11 cellular contexts compared by ENCODE assay signal in the genomic region with DNA sequence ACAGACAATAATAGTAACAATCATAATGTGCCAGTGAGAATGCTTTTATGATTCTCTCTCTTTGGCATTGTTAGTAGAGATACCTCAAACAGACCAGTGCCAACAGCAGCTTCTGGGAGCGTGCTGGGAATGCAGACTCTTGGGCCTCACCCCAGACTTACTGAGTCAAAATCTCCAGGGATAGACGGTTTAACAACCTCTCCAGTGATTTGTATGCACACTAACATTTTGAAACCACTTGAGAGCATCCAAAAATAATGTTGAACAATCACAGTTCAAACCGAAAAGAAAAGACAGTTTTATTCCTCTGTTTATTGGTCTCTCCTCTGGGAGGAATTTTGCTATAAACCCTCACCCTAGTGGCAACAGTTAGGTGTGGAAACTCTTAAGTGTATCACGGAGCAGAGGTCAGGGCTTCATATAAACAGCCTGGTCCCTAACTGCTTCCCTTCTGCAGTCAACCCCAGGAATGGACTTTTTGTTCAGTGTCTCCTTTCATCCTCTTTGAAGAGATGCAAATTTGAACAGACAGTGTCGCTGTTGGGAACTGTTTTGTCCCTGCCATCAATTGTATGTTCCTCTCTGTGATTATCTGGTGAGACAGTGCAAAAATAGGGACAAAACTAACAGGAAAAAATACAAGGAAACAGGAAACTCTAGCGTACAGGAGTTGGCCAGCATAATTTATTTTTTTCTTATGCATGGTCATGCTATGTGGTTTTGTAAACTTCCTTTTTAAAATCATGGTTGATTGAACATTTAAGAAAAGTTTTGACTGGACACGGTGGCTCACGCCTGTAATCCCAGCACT.
A peak's percentile ranks its signal among the peaks of the same experiment; 100 is the strongest.
DNase-seq lines count a peak whose midpoint lies in the region; ATAC-seq and TF ChIP-seq lines count a peak whose summit lies in the region.
"Had no signal": no experiment of that assay in that cellular context is flagged by ENCODE, and none has a peak within 500 bp of the region (broad histone marks: within the 10 kb centered on the region; RNA-seq: fewer than 3 reads in every experiment).

No MANE protein-coding gene starts in this region.

- no peaks in the 10 kb centered on the region for H3K79me1 ChIP-seq in IMR-90 (ENCODE audit: low read depth in 1 of 2, low read length in 2 of 2)

- H3K27me3 ChIP-seq in ACC112 (ENCODE audit: insufficient read depth, low read length) = no peaks in the 10 kb centered on the region
- no peaks in the 10 kb centered on the region for H3K27me3 ChIP-seq in IMR-90 (ENCODE audit: control insufficient read depth, insufficient read depth, low read length)
- H3K27me3 ChIP-seq in dorsolateral prefrontal cortex = no peaks in the 10 kb centered on the region

- H3K4ac ChIP-seq in IMR-90 (ENCODE audit: low read depth, low read length) = no peak overlapping the region

- H3K18ac ChIP-seq in IMR-90 (ENCODE audit: low read depth, low read length) = no peak overlapping the region

- no peaks in the 10 kb centered on the region for H4K20me1 ChIP-seq in IMR-90 (ENCODE audit: insufficient read depth, low read length)

- dilution Hi-C loops in IMR-90 (cut with HindIII; ENCODE audit: low sequenced_read_pairs, unreplicated experiment) = no loop called here

- H4K8ac ChIP-seq in IMR-90 (ENCODE audit: low read depth in 2 of 2, low read length in 2 of 2) = peak overlapping the region in 1 of 2 experiments; percentile 24; a peak in 1 of 4 replicates

- H2BK5ac ChIP-seq in IMR-90 (ENCODE audit: low read depth, low read length, poor library complexity, severe bottlenecking) = no peak overlapping the region

- H3K4me3 ChIP-seq in ACC112 (ENCODE audit: low read depth, low read length) (peak overlapping the region; percentile 54), IMR-90 (ENCODE audit: insufficient read depth, low read depth, low read length) (no peak overlapping the region), dorsolateral prefrontal cortex (no peak overlapping the region), mucosa of descending colon (no peak overlapping the region)

- no peak overlapping the region for H3K14ac ChIP-seq in IMR-90 (replicated peaks; ENCODE audit: low read depth, low read length)

- peak overlapping the region; percentile 24; the same call in 1 of the 2 replicates for H2BK120ac ChIP-seq in IMR-90 (ENCODE audit: low read depth, low read length)

- no peak for DNase-seq in IMR-90
- peak in 1 of 10 donors; percentile 21 for DNase-seq in dorsolateral prefrontal cortex
- no peak for DNase-seq in mucosa of descending colon
- no peak for DNase-seq in kidney glomerular epithelial cell (lab: John Stamatoyannopoulos, UW)
- DNase-seq in SHP77 treated with DMSO at 0.1 percent for 48 hours (lab: John Stamatoyannopoulos, UW) = no peak
- DNase-seq: activated CD4-positive, alpha-beta T cell treated with anti-CD3 and anti-CD28 coated beads, Interleukin-2, amount 50 U/mL, for 4 hours; NK-92 treated with Interleukin-12 subunit alpha and Interleukin-12 subunit beta, amount 100 ng/mL, for 24 hours; stimulated activated naive B cell treated with anti-CD40 and anti-IgM and Interleukin-4, amounts not matched to agents 10 μg/mL and 1 μg/mL and 100 μg/mL, for 72 hours had no signal

- H3K9me3 ChIP-seq in IMR-90 (ENCODE audit: control insufficient read depth, insufficient read depth, low read length) (peaks cover 2% of the 10 kb centered on the region; the same call in 1 of the 2 replicates), mucosa of descending colon (no peaks in the 10 kb centered on the region)

- H3K27ac ChIP-seq in ACC112 (ENCODE audit: low read depth, low read length) = peak overlapping the region; percentile 20
- H3K27ac ChIP-seq in IMR-90 (ENCODE audit: insufficient read depth, low read length) = no peak overlapping the region
- peak overlapping the region in 19 of 59 donors; percentile 3 to 71 (median 37) for H3K27ac ChIP-seq in dorsolateral prefrontal cortex

- peak; percentile 65 for ATAC-seq in IMR-90 (ENCODE audit: low read depth)
- ATAC-seq in mucosa of descending colon = peak; percentile 59
- ATAC-seq in GM18868 (IDR thresholded peaks at IDR 0.05; ENCODE audit: unreplicated experiment) = no peak
- no peak for ATAC-seq in HG03342 (IDR thresholded peaks at IDR 0.05; ENCODE audit: unreplicated experiment)
- ATAC-seq: stimulated activated naive B cell treated with anti-CD40 and anti-IgM and Interleukin-4, amounts not matched to agents 10 μg/mL and 1 μg/mL and 100 μg/mL, for 72 hours had no signal

- peaks cover 11% of the 10 kb centered on the region for H3K4me1 ChIP-seq in ACC112 (ENCODE audit: control insufficient read depth, insufficient read depth, low read length, unreplicated experiment)
- no peaks in the 10 kb centered on the region for H3K4me1 ChIP-seq in IMR-90 (ENCODE audit: control insufficient read depth, insufficient read depth, low read length)
- peaks cover 14% of the 10 kb centered on the region for H3K4me1 ChIP-seq in mucosa of descending colon (ENCODE audit: low read depth)

- H3K4me2 ChIP-seq in IMR-90 (ENCODE audit: low read depth, low read length) = peak overlapping the region; percentile 19

- in situ Hi-C loops in IMR-90 (cut with MboI; ENCODE audit: low sequenced_read_pairs) = no loop called here

- intact Hi-C loops in IMR-90 (cut with micrococcal nuclease) = no loop called here
- intact Hi-C loops in dorsolateral prefrontal cortex (cut with DNase I) = loop anchor here in 1 of 2 donors (10.0 kb wide), 1 partner anchor 160 kb away; the partner anchor contains the start of gene BTBD3
- intact Hi-C loops in mucosa of descending colon (cut with DNase I, micrococcal nuclease) = no loop called here

- TF ChIP-seq POLR2A in IMR-90 (IDR thresholded peaks at IDR 0.05; ENCODE audit: low read depth, low read length) = no peak

- no peak overlapping the region for H2AK9ac ChIP-seq in IMR-90 (replicated peaks; ENCODE audit: low read depth, low read length, poor library complexity)

- WGBS in IMR-90 (ENCODE audit: extremely low coverage in 2 of 2, insufficient read length in 1 of 2), 2 experiments = 90% methylated on average over 2 of the region's 8 CpGs; no CpG with 5 or more reads in 1 of the 2 experiments

- no peak for TF ChIP-seq RAD21 in IMR-90 (IDR thresholded peaks at IDR 0.05; ENCODE audit: low read length)

- no peak overlapping the region for H3K56ac ChIP-seq in IMR-90 (ENCODE audit: extremely low read depth, insufficient read depth, low read length)

- no TSS peak for BruUV-seq in IMR-90 (replicated peaks; lab: Mats Ljungman, UMichigan)

- no peak overlapping the region for H4K5ac ChIP-seq in IMR-90 (ENCODE audit: low read depth, low read length)

- H3K79me2 ChIP-seq in ACC112 (ENCODE audit: control insufficient read depth, insufficient read depth, low read length, unreplicated experiment) = no peaks in the 10 kb centered on the region

- H2AFZ ChIP-seq in ACC112 (ENCODE audit: low read length, unreplicated experiment) (peak overlapping the region; percentile 89), IMR-90 (replicated peaks; ENCODE audit: low read length, poor library complexity) (no peak overlapping the region)

- TF ChIP-seq CTCF in IMR-90 (conservative IDR thresholded peaks at IDR 0.05; ENCODE audit: low read depth, low read length) (no peak), dorsolateral prefrontal cortex (IDR thresholded peaks at IDR 0.05 in 54 of 56, conservative IDR thresholded peaks at IDR 0.05 in 2 of 56; ENCODE audit: low read depth in 1 of 56, partially characterized antibody in 56 of 56) (peak in 52 of 56 donors; percentile 14 to 73 (median 45)), mucosa of descending colon (IDR thresholded peaks at IDR 0.05) (no peak)

- H2BK20ac ChIP-seq in IMR-90 (ENCODE audit: low read depth, low read length) = no peak overlapping the region

- H3K36me3 ChIP-seq in ACC112 (ENCODE audit: insufficient read depth, low read length) = no peaks in the 10 kb centered on the region
- H3K36me3 ChIP-seq in IMR-90 (ENCODE audit: control insufficient read depth, insufficient read depth, low read length) = no peaks in the 10 kb centered on the region
- no peaks in the 10 kb centered on the region for H3K36me3 ChIP-seq in mucosa of descending colon (ENCODE audit: low read depth)

- CTCF ChIA-PET in IMR-90 (lab: Yijun Ruan, JAX) = no interaction called here

- no peak overlapping the region for H3K9ac ChIP-seq in IMR-90 (ENCODE audit: low read depth, low read length)

- H3K23ac ChIP-seq in IMR-90 (ENCODE audit: low read depth, low read length) = no peak overlapping the region

- no peak overlapping the region for H2BK15ac ChIP-seq in IMR-90 (ENCODE audit: low read depth, low read length)

- no peak overlapping the region for H4K91ac ChIP-seq in IMR-90 (ENCODE audit: insufficient read depth, low read depth, low read length)

- no peak overlapping the region for H2AK5ac ChIP-seq in IMR-90 (ENCODE audit: low read depth, low read length)

- no peaks in the 10 kb centered on the region for H3K9me1 ChIP-seq in IMR-90 (ENCODE audit: insufficient read depth, low read length)

- POLR2A ChIA-PET in IMR-90 (lab: Charles Lee; ENCODE audit: unreplicated experiment) = no interaction called here

TF ChIP-seq in IMR-90, 13 proteins besides CTCF, POLR2A, EP300 and RAD21:
- no peak for TF ChIP-seq USF2 (IDR thresholded peaks at IDR 0.05; ENCODE audit: low read depth, low read length)
- no peak for TF ChIP-seq SMC3 (IDR thresholded peaks at IDR 0.05; ENCODE audit: low read depth, low read length)
- TF ChIP-seq MAZ (IDR thresholded peaks at IDR 0.05; ENCODE audit: borderline replicate concordance, low read depth, low read length) = no peak
- no peak for TF ChIP-seq RCOR1 (IDR thresholded peaks at IDR 0.05; ENCODE audit: insufficient replicate concordance, low read length)
- TF ChIP-seq NFE2L2 (IDR thresholded peaks at IDR 0.05; ENCODE audit: low read depth, low read length) = no peak

Comparison
In these comparisons a context has a peak if more than half of its experiments do, and no peak if none do; other contexts are left out.
1. ATAC-seq: peak in IMR-90 (single experiment) and mucosa of descending colon (single experiment); none in GM18868 (single experiment) and HG03342 (single experiment).
2. CTCF ChIP-seq: peak in dorsolateral prefrontal cortex (52 of 56); none in IMR-90 (single experiment) and mucosa of descending colon (single experiment).